In the genomic region with DNA sequence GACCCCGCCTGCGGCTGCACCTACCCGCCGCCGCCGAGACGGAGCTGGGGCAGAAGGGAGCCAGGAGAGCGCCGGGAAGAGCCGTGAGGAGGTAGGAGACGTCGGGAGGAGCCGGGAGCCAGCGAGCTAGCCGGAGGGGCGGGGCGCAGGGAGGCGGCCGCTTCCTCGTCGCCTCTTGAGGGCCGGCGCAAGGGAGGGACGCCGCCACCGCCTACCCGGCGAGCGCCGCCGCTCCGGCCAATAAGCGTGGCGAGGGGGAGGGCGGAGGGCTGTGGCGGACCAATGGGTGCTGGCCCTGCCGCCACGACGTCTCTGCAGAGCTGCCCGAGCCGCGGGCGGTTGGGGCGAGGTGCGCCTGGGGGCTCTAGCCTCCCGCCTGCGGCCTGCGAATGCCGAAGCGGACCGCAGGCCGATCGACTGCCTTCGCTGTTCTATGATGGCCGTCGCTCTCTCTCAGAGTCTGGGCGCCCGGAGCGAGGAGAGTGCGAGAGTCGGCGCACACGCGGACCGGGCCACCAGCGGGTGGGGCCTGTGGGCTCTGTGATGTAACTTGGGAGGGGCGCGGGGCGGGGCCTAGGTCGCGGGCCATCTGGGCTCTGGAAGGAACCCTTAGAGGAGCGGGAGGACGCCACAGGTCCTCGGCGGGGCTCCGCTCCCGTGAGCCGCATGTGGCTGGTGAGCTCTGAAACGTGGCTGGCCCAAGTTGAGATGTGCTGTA, we compare ENCODE assay signal across 8 cellular contexts.
DNase-seq lines count a peak whose midpoint lies in the region; ATAC-seq and TF ChIP-seq lines count a peak whose summit lies in the region.

No MANE protein-coding gene starts in this region.

- H3K27me3 ChIP-seq in right cardiac atrium (ENCODE audit: control insufficient read depth, insufficient read depth): no peaks in the 10 kb centered on the region
- no peaks in the 10 kb centered on the region for H3K27me3 ChIP-seq in uterus

- H3K27me3 Mint-ChIP-seq in T-helper 17 cell: no peaks in the 10 kb centered on the region

- H3K9me3 ChIP-seq in T-helper 17 cell (ENCODE audit: control insufficient read depth, low read length, poor library complexity, severe bottlenecking): no peaks in the 10 kb centered on the region
- no peaks in the 10 kb centered on the region for H3K9me3 ChIP-seq in right cardiac atrium (ENCODE audit: control insufficient read depth, low read length)
- H3K9me3 ChIP-seq in uterus: no peaks in the 10 kb centered on the region

- under 1% methylated on average over 79 of the region's 79 CpGs for WGBS in right cardiac atrium

- TF ChIP-seq POLR2A in uterus (IDR thresholded peaks at IDR 0.05): peak; percentile 94 to 97

- DNase-seq in NCI-H1694 treated with DMSO at 0.1 percent for 48 hours (lab: John Stamatoyannopoulos, UW) (peak; percentile 62), T-helper 17 cell (peak; percentile 89 to 92 (median 91)), anterior cingulate cortex (lab: John Stamatoyannopoulos, UW) (peak; percentile 67 to 99 (median 95)), right cardiac atrium (peak; percentile 98 to 99 (median 99)), pulmonary artery endothelial cell (ENCODE audit: low read depth, low spot score) (peak; percentile 91), uterus (peak; percentile 97)

- H3K27ac ChIP-seq in right cardiac atrium (ENCODE audit: low read length) (peak overlapping the region; percentile 99), uterus (peak overlapping the region; percentile 91 to 98)

- ATAC-seq in GM18498 (IDR thresholded peaks at IDR 0.05; ENCODE audit: unreplicated experiment) (peak; percentile 94), HG02885 (IDR thresholded peaks at IDR 0.05; ENCODE audit: poor library complexity, unreplicated experiment) (peak; percentile 93), T-helper 17 cell (peak; percentile 94), right cardiac atrium (peak; percentile 97)

- TF ChIP-seq CTCF in uterus (IDR thresholded peaks at IDR 0.05): peak in 1 of 4 experiments; percentile 5

- H3K4me1 ChIP-seq in right cardiac atrium (ENCODE audit: control insufficient read depth, insufficient read depth, low read length) (no peaks in the 10 kb centered on the region), uterus (peaks cover 4 to 15% of the 10 kb centered on the region in 2 donors)

- H3K4me3 ChIP-seq in right cardiac atrium (ENCODE audit: low read length) (peak overlapping the region; percentile 75), uterus (peak overlapping the region; percentile 80 to 87)

- H3K4me3 Mint-ChIP-seq in T-helper 17 cell: peak overlapping the region; percentile 96

- intact Hi-C loops in right cardiac atrium (cut with DNase I): loop anchor here in 1 of 4 donors (5.0 kb wide), 1 partner anchor 72 kb away; a partner anchor contains a TSS
- intact Hi-C loops in uterus (cut with DNase I; ENCODE audit: low total_unique reads): no loop called here

- peaks cover 24% of the 10 kb centered on the region for H3K4me1 Mint-ChIP-seq in T-helper 17 cell

- H3K36me3 ChIP-seq in uterus: no peaks in the 10 kb centered on the region

- H3K36me3 Mint-ChIP-seq in T-helper 17 cell (ENCODE audit: low read depth): no peaks in the 10 kb centered on the region

- H3K27ac Mint-ChIP-seq in T-helper 17 cell: peak overlapping the region; percentile 93

Comparison
In these comparisons a context has a peak if more than half of its experiments do, and no peak if none do; other contexts are left out.
1. Peak in every context shown above with its lines: DNase-seq, ATAC-seq, H3K4me3 ChIP-seq and H3K27ac ChIP-seq.